Comparison of ENCODE assay signal across 15 cellular contexts in the genomic region with DNA sequence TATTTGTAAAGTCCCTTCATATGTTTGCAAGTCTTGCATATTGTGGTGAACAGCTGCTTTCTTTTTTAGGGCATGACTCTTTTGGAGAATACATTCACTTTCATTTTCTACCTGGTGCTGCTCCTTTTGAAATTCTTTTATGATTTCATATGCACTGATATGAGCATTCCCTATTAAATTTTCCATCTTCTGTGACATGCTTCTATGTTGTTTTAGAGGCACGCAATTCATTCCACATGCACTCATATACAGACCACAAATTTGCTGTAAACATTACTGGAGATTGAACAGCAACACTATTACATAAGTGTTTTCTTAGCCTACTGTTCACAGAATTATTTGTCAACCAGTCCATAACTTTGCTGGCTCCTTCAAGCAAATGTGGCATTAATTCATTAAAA.
DNase-seq lines count a peak whose midpoint lies in the region; ATAC-seq and TF ChIP-seq lines count a peak whose summit lies in the region.
"Had no signal": no experiment of that assay in that cellular context is flagged by ENCODE, and none has a peak within 500 bp of the region (broad histone marks: within the 10 kb centered on the region; RNA-seq: fewer than 3 reads in every experiment).

No MANE protein-coding gene starts in this region.

- H3K4me3 ChIP-seq in CD8-positive, alpha-beta memory T cell (ENCODE audit: low read length), result no peak overlapping the region
- H3K4me3 ChIP-seq in fibroblast of villous mesenchyme (ENCODE audit: low read depth, low read length), result no peak overlapping the region
- H3K4me3 ChIP-seq in tibial nerve, result no peak overlapping the region
- H3K4me3 ChIP-seq: ovary, SJCRH30, thoracic aorta had no signal

- peaks cover 9 to 18% (median 17%) of the 10 kb centered on the region in 3 donors for H3K4me1 Mint-ChIP-seq in CD8-positive, alpha-beta memory T cell
- H3K4me1 Mint-ChIP-seq in MCF 10A (ENCODE audit: insufficient read depth, unreplicated experiment) (peaks cover 10% of the 10 kb centered on the region), WTC11 (peaks cover 5% of the 10 kb centered on the region; the same call in 1 of the 2 replicates)

- H3K27ac ChIP-seq in CD8-positive, alpha-beta memory T cell (ENCODE audit: low read depth, low read length), result no peak overlapping the region
- H3K27ac ChIP-seq in tibial nerve, result peak overlapping the region in 1 of 4 donors; percentile 34
- H3K27ac ChIP-seq: brain microvascular endothelial cell, epithelial cell of prostate, ovary, SJCRH30, thoracic aorta had no signal

- TF ChIP-seq CTCF in fibroblast of villous mesenchyme (IDR thresholded peaks at IDR 0.05; ENCODE audit: insufficient read depth, low read depth, low read length) (no peak), MCF 10A (IDR thresholded peaks at IDR 0.05; ENCODE audit: unreplicated experiment) (no peak), tibial nerve (IDR thresholded peaks at IDR 0.05) (no peak), WTC11 (IDR thresholded peaks at IDR 0.05) (no peak)

- 38 to 43% methylated on average over 1 of the region's 1 CpG for WGBS in tibial nerve, 2 donors

- H3K4me1 ChIP-seq in CD8-positive, alpha-beta memory T cell (ENCODE audit: insufficient read depth, low read length), result peaks cover 8% of the 10 kb centered on the region
- H3K4me1 ChIP-seq in tibial nerve, result peaks cover 0 to 16% (median 4%) of the 10 kb centered on the region in 4 donors
- H3K4me1 ChIP-seq: SJCRH30 had no signal

- H3K9me3 Mint-ChIP-seq in CD8-positive, alpha-beta memory T cell, result peaks cover 0 to 4% (median 0%) of the 10 kb centered on the region in 5 donors
- peaks cover under 1% of the 10 kb centered on the region for H3K9me3 Mint-ChIP-seq in MCF 10A (ENCODE audit: unreplicated experiment)
- H3K9me3 Mint-ChIP-seq in WTC11, result peaks cover 3% of the 10 kb centered on the region

- H3K9me3 ChIP-seq in CD8-positive, alpha-beta memory T cell (ENCODE audit: low read length), result no peaks in the 10 kb centered on the region
- peaks cover 0 to 13% (median 0%) of the 10 kb centered on the region in 4 donors for H3K9me3 ChIP-seq in tibial nerve
- H3K9me3 ChIP-seq: ovary, SJCRH30, thoracic aorta had no signal

- H3K4me3 Mint-ChIP-seq in CD8-positive, alpha-beta memory T cell, result peak overlapping the region in 6 of 7 donors; percentile 54 to 78 (median 66)
- H3K4me3 Mint-ChIP-seq in MCF 10A (ENCODE audit: unreplicated experiment) (no peak overlapping the region), WTC11 (no peak overlapping the region)

- POLR2A ChIA-PET in CD8-positive, alpha-beta memory T cell (lab: Charles Lee), result no interaction called here
- POLR2A ChIA-PET in MCF 10A (lab: Yijun Ruan, JAX) (interaction anchor here (0.6 kb wide), 1 partner anchor 136 kb away, joined by 3 read pairs; no protein-coding TSS in a partner anchor), WTC11 (lab: Charles Lee) (no interaction called here)

- TF ChIP-seq EP300 in tibial nerve (IDR thresholded peaks at IDR 0.05), result no peak

- H3K36me3 ChIP-seq in CD8-positive, alpha-beta memory T cell (ENCODE audit: insufficient read depth, low read length), result no peaks in the 10 kb centered on the region
- H3K36me3 ChIP-seq in tibial nerve, result no peaks in the 10 kb centered on the region
- H3K36me3 ChIP-seq: brain microvascular endothelial cell, ovary, SJCRH30, thoracic aorta had no signal

- no peaks in the 10 kb centered on the region for H3K36me3 Mint-ChIP-seq in CD8-positive, alpha-beta memory T cell
- no peaks in the 10 kb centered on the region for H3K36me3 Mint-ChIP-seq in MCF 10A (ENCODE audit: insufficient read depth, unreplicated experiment)
- peaks cover 3% of the 10 kb centered on the region for H3K36me3 Mint-ChIP-seq in WTC11

- DNase-seq in CD8-positive, alpha-beta memory T cell, result no peak
- DNase-seq in fibroblast of villous mesenchyme (ENCODE audit: low read depth) (peak; percentile 61), MCF 10A (ENCODE audit: unreplicated experiment) (no peak), tibial nerve (ENCODE audit: low spot score in 2 of 2) (no peak), WTC11 (ENCODE audit: low spot score) (no peak), SW480 (ENCODE audit: low spot score) (no peak)
- DNase-seq: activated CD8-positive, alpha-beta memory T cell treated with anti-CD3 and anti-CD28 coated beads for 24 hours; brain microvascular endothelial cell; NCI-H446 treated with DMSO at 0.1 percent for 48 hours; ovary; SJCRH30 had no signal

- intact Hi-C loops in MCF 10A (cut with micrococcal nuclease), result no loop called here

- no peak for TF ChIP-seq POLR2A in tibial nerve (IDR thresholded peaks at IDR 0.05)

- peaks cover 0 to 1% of the 10 kb centered on the region in 2 donors for H3K27me3 Mint-ChIP-seq in CD8-positive, alpha-beta memory T cell
- H3K27me3 Mint-ChIP-seq in MCF 10A (ENCODE audit: insufficient read depth, unreplicated experiment) (no peaks in the 10 kb centered on the region), WTC11 (ENCODE audit: low read depth) (no peaks in the 10 kb centered on the region)

- BruUV-seq in MCF 10A (replicated peaks; lab: Mats Ljungman, UMichigan), result no TSS peak

- peak overlapping the region in 5 of 8 donors; percentile 6 to 82 (median 42) for H3K27ac Mint-ChIP-seq in CD8-positive, alpha-beta memory T cell
- H3K27ac Mint-ChIP-seq in MCF 10A (ENCODE audit: low read depth, unreplicated experiment) (no peak overlapping the region), WTC11 (no peak overlapping the region)

- H3K27me3 ChIP-seq in CD8-positive, alpha-beta memory T cell (ENCODE audit: insufficient read depth, low read length, poor library complexity, severe bottlenecking), result no peaks in the 10 kb centered on the region
- no peaks in the 10 kb centered on the region for H3K27me3 ChIP-seq in tibial nerve
- H3K27me3 ChIP-seq: brain microvascular endothelial cell, ovary, SJCRH30 had no signal

- CTCF ChIA-PET in CD8-positive, alpha-beta memory T cell (lab: Charles Lee), result no interaction called here
- CTCF ChIA-PET in MCF 10A (lab: Yijun Ruan, JAX) (interaction anchor here (0.6 to 1.0 kb wide), 2 partner anchors 8 to 9 kb away, joined by 3 to 4 read pairs; no protein-coding TSS in a partner anchor), WTC11 (lab: Charles Lee) (no interaction called here)

- ATAC-seq in GM18909 (IDR thresholded peaks at IDR 0.05; ENCODE audit: poor library complexity, unreplicated experiment), result peak; percentile 60
- ATAC-seq in HG03565 (IDR thresholded peaks at IDR 0.05; ENCODE audit: unreplicated experiment), result peak; percentile 70
- no peak for ATAC-seq in WTC11

TF ChIP-seq in WTC11, 78 proteins besides CTCF, POLR2A, EP300 and RAD21:
- TF ChIP-seq TCF7 (CRISPR knock-in tag; IDR thresholded peaks at IDR 0.05; ENCODE audit: low read depth) (no peak), GRHL2 (CRISPR knock-in tag; IDR thresholded peaks at IDR 0.05; ENCODE audit: insufficient replicate concordance, severe bottlenecking) (no peak), ZNF423 (CRISPR knock-in tag; IDR thresholded peaks at IDR 0.05) (no peak), RORB (CRISPR knock-in tag; IDR thresholded peaks at IDR 0.05) (no peak), SMAD3 (CRISPR knock-in tag; IDR thresholded peaks at IDR 0.05; ENCODE audit: borderline replicate concordance) (no peak), FOXK1 (CRISPR knock-in tag; IDR thresholded peaks at IDR 0.05) (no peak), NFE2L1 (CRISPR knock-in tag; IDR thresholded peaks at IDR 0.05) (no peak), ZNF219 (CRISPR knock-in tag; IDR thresholded peaks at IDR 0.05; ENCODE audit: borderline replicate concordance) (no peak), ESRRA (CRISPR knock-in tag; IDR thresholded peaks at IDR 0.05; ENCODE audit: borderline replicate concordance) (no peak)
- TF ChIP-seq, protein P1, sequence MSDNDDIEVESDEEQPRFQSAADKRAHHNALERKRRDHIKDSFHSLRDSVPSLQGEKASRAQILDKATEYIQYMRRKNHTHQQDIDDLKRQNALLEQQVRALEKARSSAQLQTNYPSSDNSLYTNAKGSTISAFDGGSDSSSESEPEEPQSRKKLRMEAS (CRISPR knock-in tag; IDR thresholded peaks at IDR 0.05), result no peak
- TF ChIP-seq, protein P2, sequence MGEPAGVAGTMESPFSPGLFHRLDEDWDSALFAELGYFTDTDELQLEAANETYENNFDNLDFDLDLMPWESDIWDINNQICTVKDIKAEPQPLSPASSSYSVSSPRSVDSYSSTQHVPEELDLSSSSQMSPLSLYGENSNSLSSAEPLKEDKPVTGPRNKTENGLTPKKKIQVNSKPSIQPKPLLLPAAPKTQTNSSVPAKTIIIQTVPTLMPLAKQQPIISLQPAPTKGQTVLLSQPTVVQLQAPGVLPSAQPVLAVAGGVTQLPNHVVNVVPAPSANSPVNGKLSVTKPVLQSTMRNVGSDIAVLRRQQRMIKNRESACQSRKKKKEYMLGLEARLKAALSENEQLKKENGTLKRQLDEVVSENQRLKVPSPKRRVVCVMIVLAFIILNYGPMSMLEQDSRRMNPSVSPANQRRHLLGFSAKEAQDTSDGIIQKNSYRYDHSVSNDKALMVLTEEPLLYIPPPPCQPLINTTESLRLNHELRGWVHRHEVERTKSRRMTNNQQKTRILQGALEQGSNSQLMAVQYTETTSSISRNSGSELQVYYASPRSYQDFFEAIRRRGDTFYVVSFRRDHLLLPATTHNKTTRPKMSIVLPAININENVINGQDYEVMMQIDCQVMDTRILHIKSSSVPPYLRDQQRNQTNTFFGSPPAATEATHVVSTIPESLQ (CRISPR knock-in tag; IDR thresholded peaks at IDR 0.05), result no peak

Comparison
In these comparisons a context has a peak if more than half of its experiments do, and no peak if none do; other contexts are left out.
1. H3K27ac Mint-ChIP-seq: peak in CD8-positive, alpha-beta memory T cell (5 of 8); none in MCF 10A (single experiment) and WTC11 (single experiment).
2. H3K4me3 Mint-ChIP-seq: peak in CD8-positive, alpha-beta memory T cell (6 of 7); none in MCF 10A (single experiment) and WTC11 (single experiment).